Comparison of ENCODE assay signal across 8 cellular contexts in genomic region chr5:119452060-119452372, GRCh38. TPM values are rescaled to one million over a fixed set of nuclear protein-coding genes. Genes with fewer than 3 reads are reported as not detected.
DNase-seq lines count a peak whose midpoint lies in the region; ATAC-seq and TF ChIP-seq lines count a peak whose summit lies in the region.

No MANE protein-coding gene starts in this region.

- peak overlapping the region; percentile 91 for H3K4me3 Mint-ChIP-seq in activated T-cell treated with anti-CD3 and anti-CD28 coated beads, Interleukin-2, amount 50 U/mL, for 24 hours
- H3K4me3 Mint-ChIP-seq in activated naive CD8-positive, alpha-beta T cell treated with anti-CD3 and anti-CD28 coated beads, Interleukin-2, amount 50 U/mL, for 24 hours: peak overlapping the region; percentile 89

- H3K4me1 ChIP-seq in left lung (peaks cover 5 to 24% of the 10 kb centered on the region in 2 donors), thoracic aorta (ENCODE audit: control insufficient read depth in 1 of 2, low read depth in 2 of 2) (peaks cover 0 to 31% of the 10 kb centered on the region in 2 donors)

- H3K36me3 ChIP-seq in left lung (peaks cover 0 to 8% of the 10 kb centered on the region in 2 donors), thoracic aorta (no peaks in the 10 kb centered on the region)

- intact Hi-C loops in left lung (cut with DNase I): no loop called here

- H3K4me3 ChIP-seq in left lung (peak overlapping the region; percentile 68 to 84), thoracic aorta (peak overlapping the region; percentile 97)

- TF ChIP-seq CTCF in left lung (IDR thresholded peaks at IDR 0.05) (no peak), thoracic aorta (IDR thresholded peaks at IDR 0.05) (no peak)

- no peaks in the 10 kb centered on the region for H3K27me3 Mint-ChIP-seq in activated T-cell treated with anti-CD3 and anti-CD28 coated beads, Interleukin-2, amount 50 U/mL, for 24 hours
- no peaks in the 10 kb centered on the region for H3K27me3 Mint-ChIP-seq in activated naive CD8-positive, alpha-beta T cell treated with anti-CD3 and anti-CD28 coated beads, Interleukin-2, amount 50 U/mL, for 24 hours

- DNase-seq in activated T-cell treated with anti-CD3 and anti-CD28 coated beads, Interleukin-2, amount 50 U/mL, for 24 hours: no peak
- no peak for DNase-seq in activated T-cell treated with anti-CD3 and anti-CD28 coated beads, Interleukin-2, amount 50 U/mL, for 48 hours
- DNase-seq in activated naive CD8-positive, alpha-beta T cell treated with anti-CD3 and anti-CD28 coated beads, Interleukin-2, amount 50 U/mL, for 24 hours: no peak
- DNase-seq in left lung (no peak), thoracic aorta (ENCODE audit: low spot score) (no peak), medulla oblongata (ENCODE audit: extremely low spot score) (no peak)

- H3K9me3 Mint-ChIP-seq in activated T-cell treated with anti-CD3 and anti-CD28 coated beads, Interleukin-2, amount 50 U/mL, for 24 hours: no peaks in the 10 kb centered on the region
- peaks cover 5% of the 10 kb centered on the region for H3K9me3 Mint-ChIP-seq in activated naive CD8-positive, alpha-beta T cell treated with anti-CD3 and anti-CD28 coated beads, Interleukin-2, amount 50 U/mL, for 24 hours

- H3K27me3 ChIP-seq in left lung: no peaks in the 10 kb centered on the region
- H3K27me3 ChIP-seq in thoracic aorta (replicated peaks; ENCODE audit: insufficient read depth): no peaks in the 10 kb centered on the region

- peaks cover 18% of the 10 kb centered on the region for H3K4me1 Mint-ChIP-seq in activated T-cell treated with anti-CD3 and anti-CD28 coated beads, Interleukin-2, amount 50 U/mL, for 24 hours (ENCODE audit: low read depth)
- H3K4me1 Mint-ChIP-seq in activated naive CD8-positive, alpha-beta T cell treated with anti-CD3 and anti-CD28 coated beads, Interleukin-2, amount 50 U/mL, for 24 hours: peaks cover 19% of the 10 kb centered on the region

- peak overlapping the region; percentile 91 to 93 for H3K27ac ChIP-seq in left lung
- peak overlapping the region; percentile 79 to 92 for H3K27ac ChIP-seq in thoracic aorta

- peaks cover 17% of the 10 kb centered on the region for H3K36me3 Mint-ChIP-seq in activated T-cell treated with anti-CD3 and anti-CD28 coated beads, Interleukin-2, amount 50 U/mL, for 24 hours (ENCODE audit: low read depth)
- peaks cover 5% of the 10 kb centered on the region for H3K36me3 Mint-ChIP-seq in activated naive CD8-positive, alpha-beta T cell treated with anti-CD3 and anti-CD28 coated beads, Interleukin-2, amount 50 U/mL, for 24 hours (ENCODE audit: low read depth)

- no peak for ATAC-seq in activated naive CD8-positive, alpha-beta T cell treated with anti-CD3 and anti-CD28 coated beads, Interleukin-2, amount 50 U/mL, for 24 hours
- ATAC-seq in left lung (no peak), thoracic aorta (ENCODE audit: insufficient number of reproducible peaks, low FRiP score, low read depth) (no peak), HG02852 (IDR thresholded peaks at IDR 0.05; ENCODE audit: unreplicated experiment) (no peak), GM19035 (IDR thresholded peaks at IDR 0.05; ENCODE audit: unreplicated experiment) (no peak)

- H3K27ac Mint-ChIP-seq in activated T-cell treated with anti-CD3 and anti-CD28 coated beads, Interleukin-2, amount 50 U/mL, for 24 hours: peak overlapping the region; percentile 95
- H3K27ac Mint-ChIP-seq in activated naive CD8-positive, alpha-beta T cell treated with anti-CD3 and anti-CD28 coated beads, Interleukin-2, amount 50 U/mL, for 24 hours: peak overlapping the region; percentile 83

- H3K9me3 ChIP-seq in left lung: peaks cover 0 to 3% of the 10 kb centered on the region in 2 donors
- H3K9me3 ChIP-seq in thoracic aorta: peaks cover 3% of the 10 kb centered on the region

RNA-seq across cellular contexts. Expression of gene HSD17B4, which starts 0.3 kb away (rescaled TPM):
- 100 to 1,000 TPM; 351 to 413 TPM for total RNA-seq in left lung
- total RNA-seq in thoracic aorta: 100 to 1,000 TPM; 168 to 174 TPM
